ENCODE assay signal across 35 cellular contexts in the genomic region with DNA sequence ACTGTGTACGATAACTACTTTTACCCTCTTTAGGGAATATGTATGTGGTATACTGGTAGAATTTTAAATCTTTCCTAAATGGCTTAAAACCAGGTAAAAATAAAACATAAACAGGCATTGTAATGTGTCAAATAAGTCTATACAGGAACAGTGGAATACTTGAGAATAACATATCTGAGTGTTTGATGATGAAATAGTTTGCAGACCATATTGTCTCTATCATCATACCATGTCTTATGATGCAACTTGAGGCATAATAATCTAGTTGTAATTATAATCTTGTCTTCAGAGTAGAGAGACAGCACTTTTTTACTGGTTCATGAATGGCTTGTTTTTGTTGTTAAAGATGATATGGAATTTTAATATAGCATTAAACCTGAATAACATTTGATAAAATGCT.
"Had no signal": no experiment of that assay in that cellular context is flagged by ENCODE, and none has a peak within 500 bp of the region (broad histone marks: within the 10 kb centered on the region; RNA-seq: fewer than 3 reads in every experiment).

No MANE protein-coding gene starts in this region.

- H3K36me3 Mint-ChIP-seq: activated CD4-positive, alpha-beta memory T cell treated with anti-CD3 and anti-CD28 coated beads for 36 hours; activated naive CD8-positive, alpha-beta T cell treated with anti-CD3 and anti-CD28 coated beads for 36 hours had no signal

- H3K27ac ChIP-seq: ascending aorta, KMS-11, Peyer's patch, VCaP had no signal

- H3K27me3 ChIP-seq: ascending aorta, Peyer's patch had no signal

- H3K4me1 Mint-ChIP-seq: activated naive CD8-positive, alpha-beta T cell treated with anti-CD3 and anti-CD28 coated beads for 36 hours; activated T-helper 17 cell treated with anti-CD3 and anti-CD28 coated beads, Interleukin-2, amount 50 U/mL, for 72 hours had no signal

- H3K27me3 Mint-ChIP-seq: activated B cell treated with CpG ODN at 0.5 μM for 24 hours; activated CD4-positive, alpha-beta memory T cell treated with anti-CD3 and anti-CD28 coated beads for 36 hours; activated naive CD8-positive, alpha-beta T cell treated with anti-CD3 and anti-CD28 coated beads for 36 hours; activated T-helper 17 cell treated with anti-CD3 and anti-CD28 coated beads, Interleukin-2, amount 50 U/mL, for 72 hours had no signal

- H3K9me3 Mint-ChIP-seq: activated B cell treated with CpG ODN at 0.5 μM for 24 hours; activated naive CD8-positive, alpha-beta T cell treated with anti-CD3 and anti-CD28 coated beads for 36 hours had no signal

- H3K9me3 ChIP-seq: ascending aorta, Peyer's patch had no signal

- H3K4me3 ChIP-seq: ascending aorta, Peyer's patch had no signal

- H3K27ac Mint-ChIP-seq: activated CD4-positive, alpha-beta memory T cell treated with anti-CD3 and anti-CD28 coated beads for 36 hours; activated naive CD8-positive, alpha-beta T cell treated with anti-CD3 and anti-CD28 coated beads for 36 hours; activated T-helper 17 cell treated with anti-CD3 and anti-CD28 coated beads, Interleukin-2, amount 50 U/mL, for 72 hours had no signal

- DNase-seq: activated B cell treated with CpG ODN at 0.5 μM for 24 hours; activated CD4-positive, alpha-beta memory T cell treated with anti-CD3 and anti-CD28 coated beads for 36 hours; activated CD4-positive, alpha-beta T cell treated with anti-CD3 and anti-CD28 coated beads for 4 hours; activated CD4-positive, alpha-beta T cell treated with anti-CD3 and anti-CD28 coated beads, Interleukin-2, amount 50 U/mL, for 1 hour; activated CD4-positive, CD25-positive, alpha-beta regulatory T cell treated with anti-CD3 and anti-CD28 coated beads, Interleukin-2, amount 50 U/mL, for 72 hours; activated CD8-positive, alpha-beta memory T cell treated with anti-CD3 and anti-CD28 coated beads, Interleukin-2, amount 50 U/mL, for 4 hours; activated effector memory CD4-positive, alpha-beta T cell treated with anti-CD3 and anti-CD28 coated beads, Interleukin-2, amount 50 U/mL, for 16 hours; activated naive CD4-positive, alpha-beta T cell; activated naive CD4-positive, alpha-beta T cell treated with anti-CD3 and anti-CD28 coated beads, Interleukin-2, amount 50 U/mL, for 16 hours; activated naive CD8-positive, alpha-beta T cell treated with anti-CD3 and anti-CD28 coated beads for 36 hours; activated T-cell treated with anti-CD3 and anti-CD28 coated beads, Interleukin-2, amount 50 U/mL, for 48 hours; amygdala; NCI-H1092 treated with DMSO at 0.1 percent for 48 hours; NCI-H1417; NCI-H146; NCI-H187; NCI-H2029 treated with DMSO at 0.1 percent for 48 hours; NCI-H2107; NCI-H2171; NCI-H510A; NCI-H526; NCI-H748 treated with DMSO at 0.1 percent for 48 hours; NK-92 treated with Interleukin-12 subunit alpha and Interleukin-12 subunit beta, amount 100 ng/mL, for 24 hours; PC-3; Peyer's patch; RPMI8226; SHP77 treated with DMSO at 0.1 percent for 48 hours; SW 1271; T-helper 1 cell; T-helper 2 cell; T-helper 9 cell had no signal

- H3K9ac ChIP-seq: KMS-11 had no signal

- ATAC-seq: activated T-helper 17 cell treated with anti-CD3 and anti-CD28 coated beads, Interleukin-2, amount 50 U/mL, for 72 hours; PC-3 had no signal

- H3K4me1 ChIP-seq: Peyer's patch had no signal

- H3K36me3 ChIP-seq: ascending aorta, Peyer's patch had no signal

- H3K4me2 ChIP-seq: KMS-11 had no signal

- H3K4me3 Mint-ChIP-seq: activated B cell treated with CpG ODN at 0.5 μM for 24 hours; activated CD4-positive, alpha-beta memory T cell treated with anti-CD3 and anti-CD28 coated beads for 36 hours; activated naive CD8-positive, alpha-beta T cell treated with anti-CD3 and anti-CD28 coated beads for 36 hours; activated T-helper 17 cell treated with anti-CD3 and anti-CD28 coated beads, Interleukin-2, amount 50 U/mL, for 72 hours had no signal
